In the genomic region with DNA sequence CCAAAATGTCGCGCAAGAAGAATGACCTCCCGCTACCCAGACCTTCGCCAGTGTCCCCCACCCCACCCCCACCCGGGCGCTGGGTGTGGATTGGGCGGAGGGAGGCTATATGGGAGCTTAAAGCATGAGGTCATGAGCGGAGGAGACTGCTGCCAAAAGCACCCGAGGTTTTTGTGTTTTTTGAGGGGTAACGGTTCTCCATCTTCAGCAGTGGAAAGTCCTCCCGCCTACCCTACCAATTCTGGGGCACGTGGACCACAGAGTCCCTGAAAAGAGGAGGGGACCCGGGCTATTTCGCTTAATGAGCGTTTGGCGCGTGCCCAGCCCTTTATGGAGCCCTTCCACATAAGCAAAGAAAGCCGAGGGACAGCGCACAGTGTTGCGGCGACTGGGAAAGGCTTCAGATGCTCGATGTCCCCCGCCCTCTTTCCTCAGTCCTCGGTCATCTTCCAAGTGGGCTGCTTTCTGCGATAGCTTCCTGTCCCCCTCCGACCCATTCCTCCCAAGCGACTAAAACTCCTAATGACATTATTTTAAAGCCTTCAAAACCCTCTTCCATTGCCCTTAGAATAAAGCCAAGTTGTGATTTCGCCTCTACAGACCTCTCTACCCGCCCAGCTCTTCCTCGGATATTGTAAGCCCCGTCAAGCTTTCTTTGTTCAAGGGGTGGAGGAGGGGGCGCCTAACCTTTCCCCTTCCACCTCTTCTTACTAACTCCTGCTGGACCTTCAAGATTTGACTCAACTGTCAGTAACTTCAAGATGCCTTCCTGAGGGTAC, we compare ENCODE assay signal across 7 cellular contexts. TPM values are rescaled to one million over a fixed set of nuclear protein-coding genes. Genes with fewer than 3 reads are reported as not detected.
DNase-seq lines count a peak whose midpoint lies in the region; ATAC-seq and TF ChIP-seq lines count a peak whose summit lies in the region.

No MANE protein-coding gene starts in this region.

- peak overlapping the region; percentile 40 for H3K27ac ChIP-seq in smooth muscle cell (ENCODE audit: low read depth)

- WGBS in smooth muscle cell (ENCODE audit: low lambda C conversion rate) = 1% methylated on average over 32 of the region's 32 CpGs

- H3K27me3 ChIP-seq in GM06990 (replicated peaks; ENCODE audit: control insufficient read depth, insufficient read depth, low read length) = no peaks in the 10 kb centered on the region
- no peaks in the 10 kb centered on the region for H3K27me3 ChIP-seq in smooth muscle cell (ENCODE audit: low read depth)

- ATAC-seq in GM21737 (IDR thresholded peaks at IDR 0.05; ENCODE audit: unreplicated experiment) (no peak), GM21390 (IDR thresholded peaks at IDR 0.05; ENCODE audit: unreplicated experiment) (no peak)

- in situ Hi-C loops in astrocyte of the cerebellum (cut with HindIII; ENCODE audit: low sequenced_read_pairs) = loop anchor here (5.0 kb wide), 2 partner anchors 37 to 38 kb away; no protein-coding TSS in a partner anchor

- H3K36me3 ChIP-seq in GM06990 (ENCODE audit: control insufficient read depth, insufficient read depth, low read length) (no peaks in the 10 kb centered on the region), smooth muscle cell (ENCODE audit: low read depth) (no peaks in the 10 kb centered on the region)

- H3K4me3 ChIP-seq in GM06990 (replicated peaks; ENCODE audit: low read depth, low read length) = peak overlapping the region; percentile 74
- peak overlapping the region; percentile 73 for H3K4me3 ChIP-seq in astrocyte of the cerebellum (ENCODE audit: low read depth, low read length)
- H3K4me3 ChIP-seq in iPS-18c (ENCODE audit: insufficient read depth, low read depth, low read length) = peak overlapping the region; percentile 97
- peak overlapping the region; percentile 69 for H3K4me3 ChIP-seq in smooth muscle cell

- DNase-seq in GM06990 (ENCODE audit: extremely low read depth, insufficient read length) (peak; percentile 42), NCI-H1105 (lab: John Stamatoyannopoulos, UW) (peak; percentile 60), astrocyte of the cerebellum (ENCODE audit: low read depth) (no peak), smooth muscle cell (lab: John Stamatoyannopoulos, UW; ENCODE audit: unreplicated experiment) (no peak)

- peak overlapping the region; percentile 47 for H2AFZ ChIP-seq in smooth muscle cell (ENCODE audit: low read depth)

- H3K9me3 ChIP-seq in iPS-18c (ENCODE audit: control insufficient read depth, insufficient read depth, low read length) = no peaks in the 10 kb centered on the region
- no peaks in the 10 kb centered on the region for H3K9me3 ChIP-seq in smooth muscle cell (replicated peaks; ENCODE audit: low read depth)

- peaks cover 4% of the 10 kb centered on the region for H3K79me2 ChIP-seq in smooth muscle cell (ENCODE audit: low read depth)

- H3F3A ChIP-seq in smooth muscle cell (ENCODE audit: low read depth) = peaks cover 4% of the 10 kb centered on the region

- H3K4me2 ChIP-seq in smooth muscle cell = peak overlapping the region; percentile 98

- H3K9ac ChIP-seq in smooth muscle cell (ENCODE audit: low read depth) = peak overlapping the region; percentile 18

- H4K20me1 ChIP-seq in smooth muscle cell (ENCODE audit: low read depth) = no peaks in the 10 kb centered on the region

- peaks cover 5% of the 10 kb centered on the region for H3K4me1 ChIP-seq in smooth muscle cell (ENCODE audit: low read depth)

- TF ChIP-seq CTCF in GM06990 (IDR thresholded peaks at IDR 0.05; ENCODE audit: insufficient read depth, low read length, poor library complexity, severe bottlenecking) (no peak), astrocyte of the cerebellum (IDR thresholded peaks at IDR 0.05; ENCODE audit: low read depth, low read length, missing control alignments) (no peak), smooth muscle cell (IDR thresholded peaks at IDR 0.05; ENCODE audit: borderline replicate concordance, insufficient read depth, poor library complexity, severe bottlenecking) (no peak)

RNA-seq across cellular contexts. Expression of a gene that starts 2.1 kb away (rescaled TPM):
- total RNA-seq in smooth muscle cell = 3.5 and 3.7 TPM in 2 replicates
- 4.5 and 5.3 TPM in 2 replicates for polyA plus RNA-seq in smooth muscle cell

Comparison
In these comparisons a context has a peak if more than half of its experiments do, and no peak if none do; other contexts are left out.
1. DNase-seq: peak in GM06990 (single experiment) and NCI-H1105 (single experiment); none in astrocyte of the cerebellum (single experiment) and smooth muscle cell (single experiment).
2. Peak in every context shown above with its lines, with median percentiles within 50 percentile points of each other: H3K4me3 ChIP-seq.